ENCODE assay signal across 1 cellular context in the genomic region with DNA sequence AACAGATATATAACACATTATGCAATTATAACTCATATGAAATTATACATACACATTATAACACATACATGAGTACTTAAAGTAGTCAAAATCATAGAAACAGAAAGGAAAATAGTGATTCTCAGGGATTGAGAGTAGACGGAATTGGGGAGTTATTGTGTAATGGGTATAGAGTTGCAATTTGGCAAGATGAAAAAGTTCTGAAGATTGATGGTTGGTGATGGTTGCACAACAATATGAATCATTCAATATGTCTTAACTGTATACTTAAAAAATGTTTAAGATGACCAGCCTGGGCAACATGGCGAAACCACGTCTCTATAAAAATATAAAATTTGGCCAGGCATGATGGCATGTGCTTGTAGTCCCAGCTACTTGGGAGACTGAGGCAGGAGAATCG.
TF ChIP-seq lines count a peak whose summit lies in the region.

No MANE protein-coding gene starts in this region.

TF ChIP-seq in SK-N-SH, 30 proteins besides CTCF, POLR2A, EP300 and RAD21 (continued from another document):
- TF ChIP-seq, protein P1, sequence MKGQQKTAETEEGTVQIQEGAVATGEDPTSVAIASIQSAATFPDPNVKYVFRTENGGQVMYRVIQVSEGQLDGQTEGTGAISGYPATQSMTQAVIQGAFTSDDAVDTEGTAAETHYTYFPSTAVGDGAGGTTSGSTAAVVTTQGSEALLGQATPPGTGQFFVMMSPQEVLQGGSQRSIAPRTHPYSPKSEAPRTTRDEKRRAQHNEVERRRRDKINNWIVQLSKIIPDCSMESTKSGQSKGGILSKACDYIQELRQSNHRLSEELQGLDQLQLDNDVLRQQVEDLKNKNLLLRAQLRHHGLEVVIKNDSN (IDR thresholded peaks at IDR 0.05; ENCODE audit: borderline replicate concordance, low read depth), result no peak
- TF ChIP-seq GATA2 (CRISPR knock-in tag; IDR thresholded peaks at IDR 0.05), result no peak
